8 cellular contexts compared by ENCODE assay signal in genomic region chr2:237968048-237968862, GRCh38. TPM values are rescaled to one million over a fixed set of nuclear protein-coding genes. Genes with fewer than 3 reads are reported as not detected.
DNase-seq lines count a peak whose midpoint lies in the region; ATAC-seq and TF ChIP-seq lines count a peak whose summit lies in the region.

No MANE protein-coding gene starts in this region.

- H3K27me3 ChIP-seq in RWPE2 (ENCODE audit: insufficient read depth, poor library complexity, severe bottlenecking) (no peaks in the 10 kb centered on the region), right atrium auricular region (no peaks in the 10 kb centered on the region)

- H3K36me3 ChIP-seq in RWPE2 (ENCODE audit: low read depth) (peaks cover 7% of the 10 kb centered on the region), right atrium auricular region (no peaks in the 10 kb centered on the region)

- no peaks in the 10 kb centered on the region for H3K9me3 ChIP-seq in RWPE2 (ENCODE audit: severe bottlenecking)
- H3K9me3 ChIP-seq in right atrium auricular region = no peaks in the 10 kb centered on the region

- DNase-seq in NCI-H2227 (lab: John Stamatoyannopoulos, UW; ENCODE audit: unreplicated experiment) (peak; percentile 22), NCI-H2227 treated with DMSO at 0.1 percent for 48 hours (lab: John Stamatoyannopoulos, UW) (no peak), RWPE2 (ENCODE audit: low spot score) (peak; percentile 22), anterior cingulate cortex (lab: John Stamatoyannopoulos, UW) (peak in 42 of 58 donors; percentile 4 to 83 (median 34)), right atrium auricular region (ENCODE audit: low spot score) (peak; percentile 75), renal cortical epithelial cell (ENCODE audit: low read depth) (peak; percentile 65), DMS153 (lab: John Stamatoyannopoulos, UW) (no peak)

- TF ChIP-seq CTCF in RWPE2 (IDR thresholded peaks at IDR 0.05; ENCODE audit: poor library complexity, severe bottlenecking) (no peak), right atrium auricular region (IDR thresholded peaks at IDR 0.05) (peak in 1 of 2 donors; percentile 28)

- no peaks in the 10 kb centered on the region for H3K4me1 ChIP-seq in RWPE2 (ENCODE audit: insufficient read depth, poor library complexity, severe bottlenecking)
- H3K4me1 ChIP-seq in right atrium auricular region = peaks cover 0 to 35% of the 10 kb centered on the region in 2 donors

- H3K27ac ChIP-seq in RWPE2 (ENCODE audit: poor library complexity, severe bottlenecking) = peak overlapping the region; percentile 53
- peak overlapping the region; percentile 75 to 82 for H3K27ac ChIP-seq in right atrium auricular region

- ATAC-seq in HG03025 (IDR thresholded peaks at IDR 0.05; ENCODE audit: low FRiP score, unreplicated experiment) = peak; percentile 45
- 0 out of 3 replicates have a peak, but pooled peaks have one; percentile 11 for ATAC-seq in RWPE2 (ENCODE audit: low read depth)

- H3K4me3 ChIP-seq in RWPE2 (ENCODE audit: severe bottlenecking) (peak overlapping the region; percentile 81), right atrium auricular region (peak overlapping the region; percentile 76 to 80)

RNA-seq across cellular contexts. Expression of gene UBE2F, which starts 1.4 kb away (rescaled TPM):
- total RNA-seq in right atrium auricular region = 10 to 100 TPM; 78.4 to 79.6 TPM
- 56.0 and 61.1 TPM in 2 replicates for total RNA-seq in renal cortical epithelial cell

Comparison
In these comparisons a context has a peak if more than half of its experiments do, and no peak if none do; other contexts are left out.
1. DNase-seq: peak in NCI-H2227 (single experiment), RWPE2 (single experiment), anterior cingulate cortex (42 of 58), right atrium auricular region (single experiment) and renal cortical epithelial cell (single experiment); none in NCI-H2227 treated with DMSO at 0.1 percent for 48 hours (single experiment) and DMS153 (single experiment).